8 cellular contexts compared by ENCODE assay signal in genomic region chr11:2445948-2446551, GRCh38. TPM values are rescaled to one million over a fixed set of nuclear protein-coding genes. Genes with fewer than 3 reads are reported as not detected.
A peak's percentile ranks its signal among the peaks of the same experiment; 100 is the strongest.
DNase-seq lines count a peak whose midpoint lies in the region; ATAC-seq, FAIRE-seq and TF ChIP-seq lines count a peak whose summit lies in the region.

No MANE protein-coding gene starts in this region.

- H3K27ac ChIP-seq in right lobe of liver, result no peak overlapping the region
- no peak overlapping the region for H3K27ac ChIP-seq in HepG2 (ENCODE audit: extremely low read length, insufficient read depth, low read length)
- peak overlapping the region; percentile 81 to 87 (median 83) for H3K27ac ChIP-seq in body of pancreas
- no peak overlapping the region for H3K27ac ChIP-seq in aorta (ENCODE audit: low read depth in 1 of 2, low read length in 2 of 2)

- H3K27me3 ChIP-seq in right lobe of liver (peaks cover 0 to 4% of the 10 kb centered on the region in 2 donors), HepG2 (ENCODE audit: control insufficient read depth in 1 of 2, insufficient read depth in 2 of 2, low read length in 2 of 2) (peaks cover 20 to 77% of the 10 kb centered on the region in 2 experiments; a peak in 4 of 5 replicates), body of pancreas (no peaks in the 10 kb centered on the region), aorta (ENCODE audit: control insufficient read depth in 1 of 2, insufficient read depth in 2 of 2, low read length in 1 of 2) (no peaks in the 10 kb centered on the region)

- H3K4me2 ChIP-seq in HepG2 (ENCODE audit: low read depth, low read length), result no peak overlapping the region

- no peaks in the 10 kb centered on the region for H4K20me1 ChIP-seq in HepG2 (ENCODE audit: insufficient read depth, low read length)

- BruUV-seq in HepG2 (replicated peaks; lab: Mats Ljungman, UMichigan), result no TSS peak

- CTCF ChIA-PET in HepG2 (lab: Yijun Ruan, JAX; ENCODE audit: low intra/inter-chr PET ratio, low total read pairs), result no interaction called here

- no peak overlapping the region for H3K9ac ChIP-seq in HepG2 (ENCODE audit: insufficient read depth, low read depth, low read length)

- no peak for FAIRE-seq in HepG2 (lab: Jason Lieb, UNC)

- no peak for TF ChIP-seq RAD21 in HepG2 (CRISPR knock-in tag; IDR thresholded peaks at IDR 0.05)

- no peak for TF ChIP-seq CTCF in right lobe of liver (IDR thresholded peaks at IDR 0.05)
- no peak for TF ChIP-seq CTCF in HepG2 (CRISPR knock-in tag; IDR thresholded peaks at IDR 0.05)
- no peak for TF ChIP-seq CTCF in body of pancreas (IDR thresholded peaks at IDR 0.05)
- no peak for TF ChIP-seq CTCF in mucosa of descending colon (IDR thresholded peaks at IDR 0.05)

- POLR2A ChIA-PET in HepG2 (lab: Yijun Ruan, JAX), result no interaction called here

- TF ChIP-seq EP300 in HepG2 (IDR thresholded peaks at IDR 0.05; ENCODE audit: low read depth in 2 of 2, low read length in 2 of 2) (no peak), HepG2 (CRISPR knock-in tag; IDR thresholded peaks at IDR 0.05; ENCODE audit: borderline replicate concordance) (no peak)

- H3K79me2 ChIP-seq in HepG2 (ENCODE audit: insufficient read depth, low read length), result no peaks in the 10 kb centered on the region

- no peak for TF ChIP-seq POLR2A in right lobe of liver (IDR thresholded peaks at IDR 0.05)
- no peak for TF ChIP-seq POLR2A in HepG2 (IDR thresholded peaks at IDR 0.05; ENCODE audit: insufficient read depth in 1 of 2, low read depth in 2 of 2, low read length in 2 of 2)
- peak; percentile 40 to 80 (median 60) for TF ChIP-seq POLR2A in body of pancreas (IDR thresholded peaks at IDR 0.05)

- DNase-seq in right lobe of liver, result peak in 2 of 3 donors; percentile 49 to 57
- no peak for DNase-seq in HepG2 (ENCODE audit: low spot score)
- peak; percentile 78 to 87 (median 84) for DNase-seq in body of pancreas
- peak; percentile 47 to 76 (median 68) for DNase-seq in mucosa of descending colon
- DNase-seq in aorta, result peak; percentile 50 to 62
- DNase-seq in amygdala (lab: John Stamatoyannopoulos, UW), result no peak
- DNase-seq in ureter (ENCODE audit: low spot score), result no peak
- DNase-seq in anterior cingulate cortex (lab: John Stamatoyannopoulos, UW), result no peak

- WGBS in right lobe of liver (ENCODE audit: insufficient coverage, low coverage, low lambda C conversion rate, missing lambda C conversion rate), result 40% methylated on average over 4 of the region's 16 CpGs
- WGBS in HepG2 (ENCODE audit: low lambda C conversion rate), result no CpG with 5 or more reads among the region's 16 CpGs
- WGBS in body of pancreas, 2 donors, result 19% methylated on average over 16 of the region's 16 CpGs; no CpG with 5 or more reads in 1 of the 2 donors
- 53 to 55% methylated on average over 16 of the region's 16 CpGs for WGBS in aorta, 2 donors

- in situ Hi-C loops in HepG2 (cut with HindIII; ENCODE audit: extremely low pct_ligation_motif_present, low pct_unique_long_range_greater_than_20kb), result no loop called here

- H3K4me3 ChIP-seq in right lobe of liver, result peak overlapping the region in 1 of 3 donors; percentile 49
- no peak overlapping the region for H3K4me3 ChIP-seq in HepG2 (replicated peaks in 1 of 3; ENCODE audit: insufficient read depth in 1 of 3, low read depth in 2 of 3, low read length in 3 of 3)
- peak overlapping the region; percentile 9 to 69 for H3K4me3 ChIP-seq in body of pancreas
- H3K4me3 ChIP-seq in mucosa of descending colon, result no peak overlapping the region
- H3K4me3 ChIP-seq in aorta (ENCODE audit: low read length in 2 of 2), result no peak overlapping the region

- H3K9me3 ChIP-seq in right lobe of liver (no peaks in the 10 kb centered on the region), HepG2 (ENCODE audit: low read length) (no peaks in the 10 kb centered on the region), body of pancreas (no peaks in the 10 kb centered on the region), mucosa of descending colon (no peaks in the 10 kb centered on the region), aorta (ENCODE audit: control insufficient read depth, low read length) (no peaks in the 10 kb centered on the region)

- ATAC-seq in right lobe of liver (peak in 2 of 4 donors; percentile 12 to 29), HepG2 (no peak; the same call in 2 of the 3 replicates), body of pancreas (peak; percentile 50), mucosa of descending colon (peak; percentile 43), aorta (ENCODE audit: low FRiP score) (no peak)

- intact Hi-C loops in right lobe of liver (cut with DNase I), result loop anchor here in 1 of 2 donors (10.0 kb wide), 1 partner anchor 69 kb away; no protein-coding TSS in a partner anchor
- intact Hi-C loops in HepG2 (cut with micrococcal nuclease; ENCODE audit: unreplicated experiment), result no loop called here
- intact Hi-C loops in body of pancreas (cut with DNase I), result no loop called here
- intact Hi-C loops in mucosa of descending colon (cut with DNase I, micrococcal nuclease), result no loop called here
- intact Hi-C loops in aorta (cut with DNase I), result no loop called here

- H3K36me3 ChIP-seq in right lobe of liver (no peaks in the 10 kb centered on the region), HepG2 (replicated peaks in 1 of 2; ENCODE audit: control insufficient read depth in 1 of 2, insufficient read depth in 2 of 2, low read length in 2 of 2) (no peaks in the 10 kb centered on the region), body of pancreas (replicated peaks in 1 of 2; ENCODE audit: insufficient read depth in 1 of 2, low read depth in 2 of 2) (no peaks in the 10 kb centered on the region), mucosa of descending colon (ENCODE audit: low read depth) (no peaks in the 10 kb centered on the region), aorta (ENCODE audit: control insufficient read depth in 1 of 2, insufficient read depth in 2 of 2, low read length in 1 of 2) (no peaks in the 10 kb centered on the region)

- no peaks in the 10 kb centered on the region for H3K4me1 ChIP-seq in right lobe of liver
- H3K4me1 ChIP-seq in HepG2 (ENCODE audit: insufficient read depth, low read length), result no peaks in the 10 kb centered on the region
- peaks cover 57% of the 10 kb centered on the region for H3K4me1 ChIP-seq in body of pancreas
- H3K4me1 ChIP-seq in mucosa of descending colon (ENCODE audit: low read depth), result peaks cover 32% of the 10 kb centered on the region
- no peaks in the 10 kb centered on the region for H3K4me1 ChIP-seq in aorta (ENCODE audit: control insufficient read depth in 1 of 2, insufficient read depth in 2 of 2, low read length in 2 of 2)

- H2AFZ ChIP-seq in HepG2 (ENCODE audit: low read length), result no peak overlapping the region

RNA-seq across cellular contexts. Expression of gene KCNQ1, which starts 1.2 kb away (rescaled TPM):
- total RNA-seq in right lobe of liver, result 1 to 10 TPM in 4 of 6 experiments, under 1 TPM in 2; 0.61 to 2.4 (median 1.8) TPM
- total RNA-seq in HepG2 (2016; rRNA removed; fragmentation: Illumina TruSeq; extraction: Trizol), result 0.02 TPM in 1 of 2 replicates, not detected in the other
- total RNA-seq in HepG2 (2016; cell fraction: cytosol; rRNA removed; fragmentation: Illumina TruSeq; extraction: Trizol; ENCODE audit: low read depth), result not detected in 2 replicates
- total RNA-seq in HepG2 (2016; cell fraction: insoluble cytoplasmic fraction; rRNA removed; fragmentation: Illumina TruSeq; extraction: Trizol), result not detected in 2 replicates
- total RNA-seq in HepG2 (2016; cell fraction: membrane; rRNA removed; fragmentation: Illumina TruSeq; extraction: Trizol), result not detected in 2 replicates
- not detected in 2 replicates for total RNA-seq in HepG2 (2016; cell fraction: nucleus; rRNA removed; fragmentation: Illumina TruSeq; extraction: Trizol)
- polyA plus RNA-seq in HepG2 (2011; rRNA removed), result 0.08 and 0.13 TPM in 2 replicates
- 0.01 TPM in 1 of 2 replicates, not detected in the other for polyA plus RNA-seq in HepG2 (2011; cell fraction: cytosol; rRNA removed)
- 0.09 TPM in 1 of 2 replicates, not detected in the other for polyA plus RNA-seq in HepG2 (2011; cell fraction: nucleus; rRNA removed)
- polyA plus RNA-seq in HepG2 (2012), result not detected in 2 replicates
- polyA plus RNA-seq in HepG2 (2016; cell fraction: cytosol; fragmentation: Illumina TruSeq; extraction: Trizol; ENCODE audit: low read depth), result not detected in 2 replicates
- polyA plus RNA-seq in HepG2 (2016; cell fraction: insoluble cytoplasmic fraction; fragmentation: Illumina TruSeq; extraction: Trizol; ENCODE audit: low read depth), result not detected in 2 replicates
- not detected in 2 replicates for polyA plus RNA-seq in HepG2 (2016; cell fraction: membrane; fragmentation: Illumina TruSeq; extraction: Trizol; ENCODE audit: low read depth)
- polyA plus RNA-seq in HepG2 (2016; cell fraction: nucleus; fragmentation: Illumina TruSeq; extraction: Trizol; ENCODE audit: insufficient read depth, low read depth), result not detected in 2 replicates
- polyA minus RNA-seq in HepG2 (2011; rRNA and poly(A)+ RNA removed; ENCODE audit: low replicate concordance), result 0.06 and 1.8 TPM in 2 replicates
- not detected in 2 replicates for polyA minus RNA-seq in HepG2 (2011; cell fraction: cytosol; rRNA and poly(A)+ RNA removed)
- polyA minus RNA-seq in HepG2 (2011; cell fraction: nucleus; rRNA and poly(A)+ RNA removed), result 0.26 TPM in 1 of 2 replicates, not detected in the other
- total RNA-seq in body of pancreas, result 10 to 100 TPM; 38.9 to 46.1 TPM
- 10 to 100 TPM; 15.5 to 44.7 (median 37.4) TPM for total RNA-seq in mucosa of descending colon
- 10 to 100 TPM in 1 of 2 donors, 1 to 10 TPM in 1; 6.2 to 11.5 TPM for total RNA-seq in aorta
- polyA plus RNA-seq in aorta, result 1 to 10 TPM in 1 of 2 donors, under 1 TPM in 1; 0.67 to 5.4 TPM
- total RNA-seq in ureter, result 63.0 TPM

RNA-seq across cellular contexts. Expression of gene TRPM5, which starts 1.7 kb away (rescaled TPM):
- not detected for total RNA-seq in right lobe of liver
- not detected in 2 replicates for total RNA-seq in HepG2 (2016; rRNA removed; fragmentation: Illumina TruSeq; extraction: Trizol)
- total RNA-seq in HepG2 (2016; cell fraction: cytosol; rRNA removed; fragmentation: Illumina TruSeq; extraction: Trizol; ENCODE audit: low read depth), result not detected in 2 replicates
- total RNA-seq in HepG2 (2016; cell fraction: insoluble cytoplasmic fraction; rRNA removed; fragmentation: Illumina TruSeq; extraction: Trizol), result not detected in 2 replicates
- not detected in 2 replicates for total RNA-seq in HepG2 (2016; cell fraction: membrane; rRNA removed; fragmentation: Illumina TruSeq; extraction: Trizol)
- not detected in 2 replicates for total RNA-seq in HepG2 (2016; cell fraction: nucleus; rRNA removed; fragmentation: Illumina TruSeq; extraction: Trizol)
- 0.05 and 0.12 TPM in 2 replicates for polyA plus RNA-seq in HepG2 (2011; rRNA removed)
- 0.01 and 0.05 TPM in 2 replicates for polyA plus RNA-seq in HepG2 (2011; cell fraction: cytosol; rRNA removed)
- polyA plus RNA-seq in HepG2 (2011; cell fraction: nucleus; rRNA removed), result 0.69 and 1.1 TPM in 2 replicates
- polyA plus RNA-seq in HepG2 (2012), result 0.08 and 0.16 TPM in 2 replicates
- not detected in 2 replicates for polyA plus RNA-seq in HepG2 (2016; cell fraction: cytosol; fragmentation: Illumina TruSeq; extraction: Trizol; ENCODE audit: low read depth)
- polyA plus RNA-seq in HepG2 (2016; cell fraction: insoluble cytoplasmic fraction; fragmentation: Illumina TruSeq; extraction: Trizol; ENCODE audit: low read depth), result not detected in 2 replicates
- not detected in 2 replicates for polyA plus RNA-seq in HepG2 (2016; cell fraction: membrane; fragmentation: Illumina TruSeq; extraction: Trizol; ENCODE audit: low read depth)
- polyA plus RNA-seq in HepG2 (2016; cell fraction: nucleus; fragmentation: Illumina TruSeq; extraction: Trizol; ENCODE audit: insufficient read depth, low read depth), result not detected in 2 replicates
- 0.05 and 0.06 TPM in 2 replicates for polyA minus RNA-seq in HepG2 (2011; rRNA and poly(A)+ RNA removed; ENCODE audit: low replicate concordance)
- not detected in 2 replicates for polyA minus RNA-seq in HepG2 (2011; cell fraction: cytosol; rRNA and poly(A)+ RNA removed)
- 0.13 and 0.25 TPM in 2 replicates for polyA minus RNA-seq in HepG2 (2011; cell fraction: nucleus; rRNA and poly(A)+ RNA removed)
- 1 to 10 TPM in 1 of 2 donors, under 1 TPM in 1; under 0.01 to 2.6 TPM for total RNA-seq in body of pancreas
- 1 to 10 TPM; 2.2 to 3.7 (median 2.5) TPM for total RNA-seq in mucosa of descending colon
- total RNA-seq in aorta, result not detected
- under 1 TPM in 1 of 2 donors, not detected in 1; 0.25 TPM for polyA plus RNA-seq in aorta
- 0.60 TPM for total RNA-seq in ureter

RNA-seq across cellular contexts. Expression of gene TSSC4, which starts 45.5 kb away (rescaled TPM):
- total RNA-seq in right lobe of liver (10 to 100 TPM; 17.6 to 27.0 (median 19.5) TPM), HepG2 (2016; rRNA removed; fragmentation: Illumina TruSeq; extraction: Trizol) (51.5 and 58.6 TPM in 2 replicates), body of pancreas (10 to 100 TPM; 21.5 to 25.7 TPM), mucosa of descending colon (10 to 100 TPM; 33.9 to 58.8 (median 39.2) TPM), aorta (10 to 100 TPM; 35.2 to 44.3 TPM), ureter (41.6 TPM)
- total RNA-seq in HepG2 (2016; cell fraction: cytosol; rRNA removed; fragmentation: Illumina TruSeq; extraction: Trizol; ENCODE audit: low read depth), result 48.9 and 55.7 TPM in 2 replicates
- total RNA-seq in HepG2 (2016; cell fraction: insoluble cytoplasmic fraction; rRNA removed; fragmentation: Illumina TruSeq; extraction: Trizol), result 51.6 and 61.0 TPM in 2 replicates
- 52.4 and 71.0 TPM in 2 replicates for total RNA-seq in HepG2 (2016; cell fraction: membrane; rRNA removed; fragmentation: Illumina TruSeq; extraction: Trizol)
- total RNA-seq in HepG2 (2016; cell fraction: nucleus; rRNA removed; fragmentation: Illumina TruSeq; extraction: Trizol), result 29.5 and 34.5 TPM in 2 replicates
- polyA plus RNA-seq in HepG2 (2011; rRNA removed) (16.2 and 20.5 TPM in 2 replicates), aorta (10 to 100 TPM; 42.9 to 64.4 TPM)
- 13.8 and 24.4 TPM in 2 replicates for polyA plus RNA-seq in HepG2 (2011; cell fraction: cytosol; rRNA removed)
- 33.5 and 35.1 TPM in 2 replicates for polyA plus RNA-seq in HepG2 (2011; cell fraction: nucleus; rRNA removed)
- polyA plus RNA-seq in HepG2 (2012), result 17.3 and 21.8 TPM in 2 replicates
- polyA plus RNA-seq in HepG2 (2016; cell fraction: cytosol; fragmentation: Illumina TruSeq; extraction: Trizol; ENCODE audit: low read depth), result 29.9 and 32.8 TPM in 2 replicates
- 34.6 and 35.0 TPM in 2 replicates for polyA plus RNA-seq in HepG2 (2016; cell fraction: insoluble cytoplasmic fraction; fragmentation: Illumina TruSeq; extraction: Trizol; ENCODE audit: low read depth)
- polyA plus RNA-seq in HepG2 (2016; cell fraction: membrane; fragmentation: Illumina TruSeq; extraction: Trizol; ENCODE audit: low read depth), result 34.0 and 36.0 TPM in 2 replicates
- polyA plus RNA-seq in HepG2 (2016; cell fraction: nucleus; fragmentation: Illumina TruSeq; extraction: Trizol; ENCODE audit: insufficient read depth, low read depth), result 42.1 and 44.0 TPM in 2 replicates
- polyA minus RNA-seq in HepG2 (2011; rRNA and poly(A)+ RNA removed; ENCODE audit: low replicate concordance), result 19.1 and 32.1 TPM in 2 replicates
- polyA minus RNA-seq in HepG2 (2011; cell fraction: cytosol; rRNA and poly(A)+ RNA removed), result 12.8 and 15.7 TPM in 2 replicates
- polyA minus RNA-seq in HepG2 (2011; cell fraction: nucleus; rRNA and poly(A)+ RNA removed), result 26.6 and 27.8 TPM in 2 replicates

Comparison
In these comparisons a context has a peak if more than half of its experiments do, and no peak if none do; other contexts are left out.
1. DNase-seq: peak in right lobe of liver (2 of 3), body of pancreas (4 of 4), mucosa of descending colon (3 of 3) and aorta (2 of 2); none in HepG2 (single experiment), amygdala (0 of 56), ureter (single experiment) and anterior cingulate cortex (0 of 58).
2. ATAC-seq: peak in body of pancreas (single experiment) and mucosa of descending colon (single experiment); none in HepG2 (single experiment) and aorta (single experiment).
3. H3K27ac ChIP-seq: peak in body of pancreas (4 of 4); none in right lobe of liver (0 of 3), HepG2 (single experiment) and aorta (0 of 2).
4. H3K4me3 ChIP-seq: peak in body of pancreas (2 of 2); none in HepG2 (0 of 3), mucosa of descending colon (single experiment) and aorta (0 of 2).
5. POLR2A ChIP-seq: peak in body of pancreas (3 of 3); none in right lobe of liver (single experiment) and HepG2 (0 of 2).